In genomic region chrX:22039541-22039940, GRCh38 we compare ENCODE assay signal across 26 cellular contexts.
"Had no signal": no experiment of that assay in that cellular context is flagged by ENCODE, and none has a peak within 500 bp of the region (broad histone marks: within the 10 kb centered on the region; RNA-seq: fewer than 3 reads in every experiment).

No MANE protein-coding gene starts in this region.

- H3K4me1 ChIP-seq: esophagus muscularis mucosa, foreskin keratinocyte, heart left ventricle, pancreas, psoas muscle, upper lobe of left lung, vagina had no signal

- H3K4me1 Mint-ChIP-seq: immature natural killer cell had no signal

- H3K27ac Mint-ChIP-seq: activated naive CD4-positive, alpha-beta T cell treated with anti-CD3 and anti-CD28 coated beads, Interleukin-2, amount 50 U/mL, for 72 hours; immature natural killer cell had no signal

- H3K27me3 ChIP-seq: esophagus muscularis mucosa, foreskin keratinocyte, upper lobe of left lung, vagina had no signal

- H3K27ac ChIP-seq: esophagus muscularis mucosa, foreskin keratinocyte, heart left ventricle, pancreas, psoas muscle, SK-N-MC, upper lobe of left lung, vagina, VCaP had no signal

- DNase-seq: activated CD4-positive, alpha-beta T cell treated with anti-CD3 and anti-CD28 coated beads for 48 hours; activated CD8-positive, alpha-beta memory T cell treated with anti-CD3 and anti-CD28 coated beads, Interleukin-2, amount 50 U/mL, for 4 hours; activated naive CD4-positive, alpha-beta T cell; activated T-cell treated with anti-CD3 and anti-CD28 coated beads, Interleukin-2, amount 50 U/mL, for 4 hours; amniotic stem cell; caudate nucleus; heart left ventricle; hypothalamus; immature natural killer cell; kidney; left colon; mammary epithelial cell; nucleus accumbens; pancreas; psoas muscle; stimulated activated CD4-positive, alpha-beta T cell treated with anti-CD3 and anti-CD28 coated beads, Interleukin-15, amount 100 ng/mL, for 24 hours; stimulated activated CD4-positive, alpha-beta T cell treated with anti-CD3 and anti-CD28 coated beads, Interleukin-2, amount 100 ng/mL, for 24 hours; stimulated activated naive CD4-positive, alpha-beta T cell treated with Interleukin-2 at 50 U/mL for 16 hours; substantia nigra; upper lobe of left lung had no signal

- H3K9me3 Mint-ChIP-seq: activated naive CD4-positive, alpha-beta T cell treated with anti-CD3 and anti-CD28 coated beads, Interleukin-2, amount 50 U/mL, for 72 hours; activated T-cell treated with anti-CD3 and anti-CD28 coated beads, Interleukin-2, amount 50 U/mL, for 4 hours; immature natural killer cell had no signal

- H3K4me3 Mint-ChIP-seq: activated T-cell treated with anti-CD3 and anti-CD28 coated beads, Interleukin-2, amount 50 U/mL, for 4 hours; immature natural killer cell had no signal

- ATAC-seq: activated naive CD4-positive, alpha-beta T cell treated with anti-CD3 and anti-CD28 coated beads, Interleukin-2, amount 50 U/mL, for 72 hours; activated T-cell treated with anti-CD3 and anti-CD28 coated beads, Interleukin-2, amount 50 U/mL, for 4 hours; foreskin keratinocyte; heart left ventricle; left colon; pancreas; psoas muscle had no signal

- H3K36me3 Mint-ChIP-seq: activated naive CD4-positive, alpha-beta T cell treated with anti-CD3 and anti-CD28 coated beads, Interleukin-2, amount 50 U/mL, for 72 hours; immature natural killer cell had no signal

- H3K9me3 ChIP-seq: esophagus muscularis mucosa, heart left ventricle, pancreas, psoas muscle, upper lobe of left lung, vagina had no signal
